8 cellular contexts compared by ENCODE assay signal in genomic region chr3:37974121-37974927, GRCh38. TPM values are rescaled to one million over a fixed set of nuclear protein-coding genes. Genes with fewer than 3 reads are reported as not detected.
DNase-seq lines count a peak whose midpoint lies in the region; ATAC-seq lines count a peak whose summit lies in the region.

No MANE protein-coding gene starts in this region.

- H3K27me3 Mint-ChIP-seq in natural killer cell treated with Interleukin-12 subunit alpha and Interleukin-12 subunit beta and Interleukin-15 and Interleukin-18, amount 100 ng/mL, for 72 hours: no peaks in the 10 kb centered on the region

- H3K4me1 Mint-ChIP-seq in natural killer cell treated with Interleukin-12 subunit alpha and Interleukin-12 subunit beta and Interleukin-15 and Interleukin-18, amount 100 ng/mL, for 72 hours (ENCODE audit: low read depth in 2 of 2): peaks cover 7 to 8% of the 10 kb centered on the region in 2 donors

- ATAC-seq in HG02678 (IDR thresholded peaks at IDR 0.05; ENCODE audit: unreplicated experiment) (peak; percentile 87), esophagus mucosa (peak; percentile 86)
- peak; percentile 79 to 90 for ATAC-seq in natural killer cell treated with Interleukin-12 subunit alpha and Interleukin-12 subunit beta and Interleukin-15 and Interleukin-18, amount 100 ng/mL, for 72 hours

- no peaks in the 10 kb centered on the region for H3K9me3 Mint-ChIP-seq in natural killer cell treated with Interleukin-12 subunit alpha and Interleukin-12 subunit beta and Interleukin-15 and Interleukin-18, amount 100 ng/mL, for 72 hours

- DNase-seq in SIG-M5 treated with dmso at 0.1 percent for 504 hours (lab: John Stamatoyannopoulos, UW; ENCODE audit: unreplicated experiment) (peak; percentile 71), SIG-M5 (lab: John Stamatoyannopoulos, UW) (no peak), NCI-H69 (lab: John Stamatoyannopoulos, UW) (peak; percentile 50)
- DNase-seq in activated CD8-positive, alpha-beta memory T cell treated with anti-CD3 and anti-CD28 coated beads, Interleukin-2, amount 50 U/mL, for 1 hour (ENCODE audit: extremely low read depth): peak; percentile 30
- DNase-seq in natural killer cell treated with Interleukin-12 subunit alpha and Interleukin-12 subunit beta and Interleukin-15 and Interleukin-18, amount 100 ng/mL, for 72 hours (ENCODE audit: low spot score): peak; percentile 83
- peak; percentile 42 for DNase-seq in stimulated activated naive CD4-positive, alpha-beta T cell treated with Interleukin-2 at 50 U/mL for 16 hours (lab: John Stamatoyannopoulos, UW)

- H3K27ac Mint-ChIP-seq in natural killer cell treated with Interleukin-12 subunit alpha and Interleukin-12 subunit beta and Interleukin-15 and Interleukin-18, amount 100 ng/mL, for 72 hours: peak overlapping the region; percentile 21 to 31

- H3K36me3 Mint-ChIP-seq in natural killer cell treated with Interleukin-12 subunit alpha and Interleukin-12 subunit beta and Interleukin-15 and Interleukin-18, amount 100 ng/mL, for 72 hours: no peaks in the 10 kb centered on the region

- H3K4me3 Mint-ChIP-seq in natural killer cell treated with Interleukin-12 subunit alpha and Interleukin-12 subunit beta and Interleukin-15 and Interleukin-18, amount 100 ng/mL, for 72 hours: no peak overlapping the region

RNA-seq across cellular contexts. Expression of gene VILL, which starts 16.3 kb away (rescaled TPM):
- 6.1 TPM for total RNA-seq in esophagus mucosa
- total RNA-seq in natural killer cell treated with Interleukin-12 subunit alpha and Interleukin-12 subunit beta and Interleukin-15 and Interleukin-18, amount 100 ng/mL, for 72 hours: 10 to 100 TPM in 1 of 2 donors, 1 to 10 TPM in 1; 8.2 to 16.9 TPM

RNA-seq across cellular contexts. Expression of gene PLCD1, which starts 55.1 kb away (rescaled TPM):
- 72.5 TPM for total RNA-seq in esophagus mucosa
- 1 to 10 TPM; 5.8 to 7.7 TPM for total RNA-seq in natural killer cell treated with Interleukin-12 subunit alpha and Interleukin-12 subunit beta and Interleukin-15 and Interleukin-18, amount 100 ng/mL, for 72 hours
